Comparison of ENCODE assay signal across 9 cellular contexts in the genomic region with DNA sequence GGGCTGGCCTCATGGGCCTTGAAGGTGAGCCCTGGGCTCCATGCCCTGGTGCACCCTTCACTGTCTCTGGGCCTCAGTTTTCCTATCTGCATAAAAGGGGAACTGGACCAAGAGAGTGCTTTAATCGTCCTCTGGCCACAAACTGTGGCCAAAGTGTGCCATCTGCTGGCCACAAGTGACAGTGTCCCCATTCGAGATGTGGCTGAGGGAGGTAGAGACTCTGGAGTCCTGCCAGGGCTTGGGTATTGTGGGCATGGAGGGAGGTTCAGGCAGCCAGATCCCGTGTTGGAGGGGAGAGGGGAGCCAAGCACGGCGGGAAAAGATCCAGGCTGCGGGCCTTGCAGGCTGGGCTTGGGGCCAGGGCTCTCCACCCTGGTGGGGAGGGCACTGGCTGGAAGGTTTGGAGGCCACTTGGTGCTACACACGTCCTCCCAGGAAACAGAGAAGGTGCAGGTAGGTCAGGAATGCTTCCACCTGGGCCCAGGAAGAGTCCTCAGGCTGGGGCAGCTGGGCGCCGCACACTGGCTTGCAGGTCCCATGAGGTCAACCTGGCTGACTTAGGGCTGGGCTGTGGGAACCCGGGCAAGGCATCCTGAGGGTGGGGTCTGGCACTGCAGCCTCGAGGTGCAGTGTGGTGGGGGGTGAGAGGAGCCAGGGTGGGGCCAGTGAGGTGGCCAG. TPM values are rescaled to one million over a fixed set of nuclear protein-coding genes. Genes with fewer than 3 reads are reported as not detected.
DNase-seq lines count a peak whose midpoint lies in the region; ATAC-seq lines count a peak whose summit lies in the region.
"Had no signal": no experiment of that assay in that cellular context is flagged by ENCODE, and none has a peak within 500 bp of the region (broad histone marks: within the 10 kb centered on the region; RNA-seq: fewer than 3 reads in every experiment).

No MANE protein-coding gene starts in this region.

- peak; percentile 58 for ATAC-seq in esophagus mucosa
- no peak for ATAC-seq in GM21423 (IDR thresholded peaks at IDR 0.05; ENCODE audit: unreplicated experiment)
- no peak for ATAC-seq in GM18861 (IDR thresholded peaks at IDR 0.05; ENCODE audit: unreplicated experiment)
- ATAC-seq in HG02870 (IDR thresholded peaks at IDR 0.05; ENCODE audit: unreplicated experiment) = no peak

- DNase-seq in Daoy (ENCODE audit: low read depth) (peak; percentile 49), KBM-7 (peak; percentile 73), RKO (ENCODE audit: low spot score) (peak; percentile 65), nucleus accumbens (lab: John Stamatoyannopoulos, UW) (peak in 31 of 56 donors; percentile 10 to 74 (median 26))

- in situ Hi-C loops in KBM-7 (cut with MboI; ENCODE audit: low pct_unique_long_range_greater_than_20kb, low sequenced_read_pairs) = no loop called here

RNA-seq across cellular contexts. Expression of gene KIF26A, which starts 7.3 kb away (rescaled TPM):
- total RNA-seq in Daoy (2014; rRNA removed; shearing (Covaris generic)) = 1.7 and 1.8 TPM in 2 replicates
- total RNA-seq in esophagus mucosa = 1.00 TPM

RNA-seq across cellular contexts. Expression of gene ASPG, which starts 45.6 kb away (rescaled TPM):
- total RNA-seq in Daoy (2014; rRNA removed; shearing (Covaris generic)) = not detected in 2 replicates
- 59.2 TPM for total RNA-seq in esophagus mucosa
- total RNA-seq: SJSA1 had no signal

Comparison
In these comparisons a context has a peak if more than half of its experiments do, and no peak if none do; other contexts are left out.
1. RNA of gene ASPG, which starts 45.6 kb away (total RNA-seq): 59.2 TPM in esophagus mucosa (single experiment); not detected in Daoy; every median in the first group is over 10 times any median in the second.
2. Peak in every context shown above with its lines, with median percentiles within 50 percentile points of each other: DNase-seq.